ENCODE assay signal across 2 cellular contexts in the genomic region with DNA sequence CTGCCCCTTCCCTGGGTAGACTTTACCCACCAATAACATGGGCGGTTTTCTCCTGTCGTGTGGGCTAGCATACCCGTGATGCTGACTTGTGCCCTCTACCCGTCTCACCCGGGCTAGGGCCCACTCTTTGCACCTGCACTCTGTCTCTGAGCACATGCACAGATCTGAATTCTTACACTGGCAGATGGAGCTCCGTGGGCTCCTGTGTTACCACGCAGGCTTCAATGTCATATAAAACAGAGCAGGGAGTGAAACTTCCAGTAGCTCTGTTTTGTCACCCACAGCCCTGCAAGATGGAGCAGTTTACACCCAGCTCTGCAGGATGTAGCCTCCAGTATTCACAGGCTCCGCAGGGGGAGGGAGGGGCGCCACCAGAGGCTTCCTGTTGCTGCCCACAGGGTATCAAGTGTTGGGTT.
TF ChIP-seq lines count a peak whose summit lies in the region.

No MANE protein-coding gene starts in this region.

TF ChIP-seq in A549, 52 proteins besides CTCF, POLR2A, EP300 and RAD21:
- TF ChIP-seq HEYL (CRISPR knock-in tag; IDR thresholded peaks at IDR 0.05) = no peak
- TF ChIP-seq POLR2AphosphoS2 (conservative IDR thresholded peaks at IDR 0.05; ENCODE audit: low read length) = no peak
- no peak for TF ChIP-seq JUNB (IDR thresholded peaks at IDR 0.05)
- no peak for TF ChIP-seq CHD2 (IDR thresholded peaks at IDR 0.05; ENCODE audit: low read length, partially characterized antibody)

TF ChIP-seq in liver, 16 proteins besides CTCF, POLR2A, EP300 and RAD21 (continued from another document):
- TF ChIP-seq, protein P1, sequence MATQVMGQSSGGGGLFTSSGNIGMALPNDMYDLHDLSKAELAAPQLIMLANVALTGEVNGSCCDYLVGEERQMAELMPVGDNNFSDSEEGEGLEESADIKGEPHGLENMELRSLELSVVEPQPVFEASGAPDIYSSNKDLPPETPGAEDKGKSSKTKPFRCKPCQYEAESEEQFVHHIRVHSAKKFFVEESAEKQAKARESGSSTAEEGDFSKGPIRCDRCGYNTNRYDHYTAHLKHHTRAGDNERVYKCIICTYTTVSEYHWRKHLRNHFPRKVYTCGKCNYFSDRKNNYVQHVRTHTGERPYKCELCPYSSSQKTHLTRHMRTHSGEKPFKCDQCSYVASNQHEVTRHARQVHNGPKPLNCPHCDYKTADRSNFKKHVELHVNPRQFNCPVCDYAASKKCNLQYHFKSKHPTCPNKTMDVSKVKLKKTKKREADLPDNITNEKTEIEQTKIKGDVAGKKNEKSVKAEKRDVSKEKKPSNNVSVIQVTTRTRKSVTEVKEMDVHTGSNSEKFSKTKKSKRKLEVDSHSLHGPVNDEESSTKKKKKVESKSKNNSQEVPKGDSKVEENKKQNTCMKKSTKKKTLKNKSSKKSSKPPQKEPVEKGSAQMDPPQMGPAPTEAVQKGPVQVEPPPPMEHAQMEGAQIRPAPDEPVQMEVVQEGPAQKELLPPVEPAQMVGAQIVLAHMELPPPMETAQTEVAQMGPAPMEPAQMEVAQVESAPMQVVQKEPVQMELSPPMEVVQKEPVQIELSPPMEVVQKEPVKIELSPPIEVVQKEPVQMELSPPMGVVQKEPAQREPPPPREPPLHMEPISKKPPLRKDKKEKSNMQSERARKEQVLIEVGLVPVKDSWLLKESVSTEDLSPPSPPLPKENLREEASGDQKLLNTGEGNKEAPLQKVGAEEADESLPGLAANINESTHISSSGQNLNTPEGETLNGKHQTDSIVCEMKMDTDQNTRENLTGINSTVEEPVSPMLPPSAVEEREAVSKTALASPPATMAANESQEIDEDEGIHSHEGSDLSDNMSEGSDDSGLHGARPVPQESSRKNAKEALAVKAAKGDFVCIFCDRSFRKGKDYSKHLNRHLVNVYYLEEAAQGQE (IDR thresholded peaks at IDR 0.05) = no peak
- TF ChIP-seq JUND (IDR thresholded peaks at IDR 0.05) = no peak
TF ChIP-seq in liver: peak in this region for 0.
